In genomic region chr17:75012320-75013076, GRCh38 we compare ENCODE assay signal across 8 cellular contexts. TPM values are rescaled to one million over a fixed set of nuclear protein-coding genes. Genes with fewer than 3 reads are reported as not detected.
DNase-seq lines count a peak whose midpoint lies in the region; FAIRE-seq and TF ChIP-seq lines count a peak whose summit lies in the region.

MRPL58 (plus strand) TSS chr17:75012670; CDS start chr17:75012687, 17 bp downstream.

- peak within 1 kb of the TSS; percentile 66 for H3K27ac ChIP-seq in SJCRH30
- peak within 1 kb of the TSS; percentile 59 for H3K27ac ChIP-seq in neutrophil

- TF ChIP-seq CTCF in neutrophil (IDR thresholded peaks at IDR 0.05) (peak; percentile 73), subcutaneous adipose tissue (IDR thresholded peaks at IDR 0.05; ENCODE audit: low read depth) (no peak)

- H3K4me3 ChIP-seq in SJCRH30 (peak within 1 kb of the TSS; percentile 75), neutrophil (ENCODE audit: low read depth in 1 of 2, low read length in 1 of 2) (peak within 1 kb of the TSS; percentile 71 to 91)

- H3K9me3 ChIP-seq in ES-I3 (ENCODE audit: control insufficient read depth, insufficient read depth, low read length) (no peaks in the 10 kb centered on the region), SJCRH30 (replicated peaks) (no peaks in the 10 kb centered on the region), neutrophil (no peaks in the 10 kb centered on the region)

- H3K36me3 ChIP-seq in ES-I3 (ENCODE audit: insufficient read depth, low read length) (no peaks in the 10 kb centered on the region), SJCRH30 (no peaks in the 10 kb centered on the region; the same call in 1 of the 2 replicates), neutrophil (no peaks in the 10 kb centered on the region)

- DNase-seq in GOT3 (lab: John Stamatoyannopoulos, UW) (peak; percentile 59), LHCN-M2 (ENCODE audit: low read depth) (peak; percentile 87), SJCRH30 (peak; percentile 96 to 97), frontal cortex (ENCODE audit: low spot score in 2 of 2) (peak; percentile 83 to 88)
- peak; percentile 54 to 78 (median 60) for DNase-seq in activated naive CD4-positive, alpha-beta T cell (lab: John Stamatoyannopoulos, UW)

- H3K9ac ChIP-seq in ES-I3 (ENCODE audit: low read depth, low read length): peak within 1 kb of the TSS; percentile 93

- H3K27me3 ChIP-seq in SJCRH30: no peaks in the 10 kb centered on the region
- H3K27me3 ChIP-seq in neutrophil: no peaks in the 10 kb centered on the region

- peaks cover 16% of the 10 kb centered on the region for H3K4me1 ChIP-seq in ES-I3 (ENCODE audit: insufficient read depth, low read length)
- H3K4me1 ChIP-seq in SJCRH30: peaks cover 15% of the 10 kb centered on the region
- peaks cover 16 to 18% of the 10 kb centered on the region in 2 experiments for H3K4me1 ChIP-seq in neutrophil (ENCODE audit: control insufficient read depth in 1 of 2, insufficient read depth in 1 of 2, low read depth in 1 of 2, low read length in 1 of 2)

- no peak for FAIRE-seq in frontal cortex (lab: Jason Lieb, UNC)

RNA-seq across cellular contexts. Expression of gene MRPL58, which starts in this region (rescaled TPM):
- total RNA-seq in LHCN-M2 (2014; rRNA removed): 56.0 and 84.9 TPM in 2 replicates
- 46.3 TPM for polyA plus RNA-seq in LHCN-M2 (2012)
- 39.6 and 39.8 TPM in 2 replicates for total RNA-seq in SJCRH30 (2014; rRNA removed; shearing (Covaris generic))
- 12.6 TPM for total RNA-seq in frontal cortex
- total RNA-seq in subcutaneous adipose tissue: 10 to 100 TPM; 34.8 to 53.5 (median 45.1) TPM

Comparison
In these comparisons a context has a peak if more than half of its experiments do, and no peak if none do; other contexts are left out.
1. Peak in every context shown above with its lines: DNase-seq, H3K4me3 ChIP-seq and H3K27ac ChIP-seq.